In genomic region chr12:50055831-50056628, GRCh38 we compare ENCODE assay signal across 8 cellular contexts. TPM values are rescaled to one million over a fixed set of nuclear protein-coding genes. Genes with fewer than 3 reads are reported as not detected.
DNase-seq lines count a peak whose midpoint lies in the region; ATAC-seq and TF ChIP-seq lines count a peak whose summit lies in the region.

No MANE protein-coding gene starts in this region.

- peaks cover 46% of the 10 kb centered on the region for H3K27me3 Mint-ChIP-seq in stimulated activated naive CD8-positive, alpha-beta T cell treated with anti-CD3 and anti-CD28 coated beads, Interleukin-15, amount 100 ng/mL, for 72 hours

- DNase-seq in AG09309 (ENCODE audit: low read depth) (no peak), GM19240 (ENCODE audit: insufficient read length, low spot score) (peak; percentile 90), NCI-H510A treated with DMSO at 0.1 percent for 48 hours (lab: John Stamatoyannopoulos, UW) (peak; percentile 37), epidermal melanocyte (ENCODE audit: insufficient read length, low spot score) (peak; percentile 73), myocyte (ENCODE audit: low read depth) (peak; percentile 50)
- peak; percentile 20 to 29 for DNase-seq in activated CD8-positive, alpha-beta memory T cell treated with anti-CD3 and anti-CD28 coated beads for 4 hours (ENCODE audit: low read depth in 2 of 2)
- peak; percentile 63 to 67 for DNase-seq in stimulated activated naive CD8-positive, alpha-beta T cell treated with anti-CD3 and anti-CD28 coated beads, Interleukin-15, amount 100 ng/mL, for 72 hours

- peak; percentile 34 for ATAC-seq in stimulated activated naive CD8-positive, alpha-beta T cell treated with anti-CD3 and anti-CD28 coated beads, Interleukin-15, amount 100 ng/mL, for 72 hours
- ATAC-seq in GM18498 (IDR thresholded peaks at IDR 0.05; ENCODE audit: unreplicated experiment) = no peak

- peak; percentile 97 for TF ChIP-seq CTCF in AG09309 (IDR thresholded peaks at IDR 0.05; ENCODE audit: control insufficient read depth, insufficient read depth, low read depth, low read length, missing control alignments)

- no peak overlapping the region for H3K4me3 ChIP-seq in AG09309 (ENCODE audit: control insufficient read depth, low read depth, low read length)

- no peak overlapping the region for H3K27ac Mint-ChIP-seq in stimulated activated naive CD8-positive, alpha-beta T cell treated with anti-CD3 and anti-CD28 coated beads, Interleukin-15, amount 100 ng/mL, for 72 hours

- no peaks in the 10 kb centered on the region for H3K9me3 Mint-ChIP-seq in stimulated activated naive CD8-positive, alpha-beta T cell treated with anti-CD3 and anti-CD28 coated beads, Interleukin-15, amount 100 ng/mL, for 72 hours

- H3K4me1 Mint-ChIP-seq in stimulated activated naive CD8-positive, alpha-beta T cell treated with anti-CD3 and anti-CD28 coated beads, Interleukin-15, amount 100 ng/mL, for 72 hours = peaks cover 50% of the 10 kb centered on the region

- H3K4me3 Mint-ChIP-seq in stimulated activated naive CD8-positive, alpha-beta T cell treated with anti-CD3 and anti-CD28 coated beads, Interleukin-15, amount 100 ng/mL, for 72 hours = peak overlapping the region; percentile 49 to 86

RNA-seq across cellular contexts. Expression of gene ASIC1, which starts 1.4 kb away (rescaled TPM):
- total RNA-seq in myocyte = 4.5 and 8.2 TPM in 2 replicates
- polyA plus RNA-seq in myocyte (2012) = 6.2 TPM

RNA-seq across cellular contexts. Expression of gene SMARCD1, which starts 29.1 kb away (rescaled TPM):
- total RNA-seq in myocyte = 32.0 and 36.0 TPM in 2 replicates
- 32.8 TPM for polyA plus RNA-seq in myocyte (2012)

RNA-seq across cellular contexts. Expression of gene RACGAP1, which starts 30.7 kb away (rescaled TPM):
- 9.6 and 12.8 TPM in 2 replicates for total RNA-seq in myocyte
- polyA plus RNA-seq in myocyte (2012) = 8.9 TPM

RNA-seq across cellular contexts. Expression of gene GPD1, which starts 47.8 kb away (rescaled TPM):
- total RNA-seq in myocyte = 39.9 and 54.1 TPM in 2 replicates
- 4.8 TPM for polyA plus RNA-seq in myocyte (2012)

RNA-seq across cellular contexts. Expression of gene COX14, which starts 56.0 kb away (rescaled TPM):
- total RNA-seq in myocyte = 34.4 and 40.8 TPM in 2 replicates
- 114 TPM for polyA plus RNA-seq in myocyte (2012)
